In the genomic region with DNA sequence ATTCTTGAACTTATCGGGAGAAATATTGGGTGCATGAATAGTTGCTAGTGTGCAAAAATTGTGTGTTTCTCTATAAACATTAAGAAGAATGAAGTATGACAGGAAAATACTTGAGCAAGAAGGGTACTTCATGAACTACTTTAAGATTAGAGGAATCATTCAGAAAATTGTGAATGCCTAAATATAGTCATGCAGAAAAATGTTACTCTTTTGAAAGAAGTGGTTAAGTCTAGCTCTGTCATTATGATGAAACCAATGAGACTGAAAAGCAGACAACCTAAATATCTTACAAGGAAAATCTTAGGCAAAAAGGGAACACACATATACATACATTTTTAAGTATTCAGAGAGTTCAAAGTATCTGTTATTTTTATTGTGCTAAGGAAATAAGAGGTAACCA, we compare ENCODE assay signal across 24 cellular contexts.
"Had no signal": no experiment of that assay in that cellular context is flagged by ENCODE, and none has a peak within 500 bp of the region (broad histone marks: within the 10 kb centered on the region; RNA-seq: fewer than 3 reads in every experiment).

No MANE protein-coding gene starts in this region.

- H3K9me3 ChIP-seq: gastroesophageal sphincter, mucosa of descending colon, spleen, upper lobe of left lung had no signal

- H3K4me3 ChIP-seq: gastroesophageal sphincter, mucosa of descending colon, spleen, upper lobe of left lung had no signal

- H3K27me3 ChIP-seq: gastroesophageal sphincter, spleen, upper lobe of left lung had no signal

- ATAC-seq: esophagus mucosa, gastroesophageal sphincter, left cardiac atrium, mucosa of descending colon had no signal

- H3K27ac ChIP-seq: gastroesophageal sphincter, spleen, upper lobe of left lung had no signal

- H3K36me3 ChIP-seq: gastroesophageal sphincter, spleen, upper lobe of left lung had no signal

- DNase-seq: activated B cell treated with CpG ODN at 0.5 μM for 24 hours; activated CD4-positive, alpha-beta T cell treated with anti-CD3 and anti-CD28 coated beads for 4 hours; activated CD4-positive, alpha-beta T cell treated with anti-CD3 and anti-CD28 coated beads, Interleukin-2, amount 50 U/mL, for 48 hours; activated naive CD4-positive, alpha-beta T cell treated with Interleukin-2 at 50 U/mL for 16 hours; activated naive CD8-positive, alpha-beta T cell treated with anti-CD3 and anti-CD28 coated beads for 36 hours; activated T-cell treated with anti-CD3 and anti-CD28 coated beads, Interleukin-2, amount 50 U/mL, for 48 hours; amygdala; cerebellar nuclear complex; dermis blood vessel endothelial cell; effector CD8-positive, alpha-beta T cell; head of caudate nucleus; hypothalamus; islet precursor cell; left cardiac atrium; mucosa of descending colon; nephron progenitor cell; nucleus accumbens; spleen; stimulated activated CD4-positive, alpha-beta T cell treated with anti-CD3 and anti-CD28 coated beads, Interleukin-4, amount 100 ng/mL, for 24 hours; stimulated activated naive CD4-positive, alpha-beta T cell treated with Interleukin-2 at 50 U/mL for 16 hours; T1000; upper lobe of left lung had no signal

- H3K4me1 ChIP-seq: gastroesophageal sphincter, spleen, upper lobe of left lung had no signal
